ENCODE assay signal across 15 cellular contexts in the genomic region with DNA sequence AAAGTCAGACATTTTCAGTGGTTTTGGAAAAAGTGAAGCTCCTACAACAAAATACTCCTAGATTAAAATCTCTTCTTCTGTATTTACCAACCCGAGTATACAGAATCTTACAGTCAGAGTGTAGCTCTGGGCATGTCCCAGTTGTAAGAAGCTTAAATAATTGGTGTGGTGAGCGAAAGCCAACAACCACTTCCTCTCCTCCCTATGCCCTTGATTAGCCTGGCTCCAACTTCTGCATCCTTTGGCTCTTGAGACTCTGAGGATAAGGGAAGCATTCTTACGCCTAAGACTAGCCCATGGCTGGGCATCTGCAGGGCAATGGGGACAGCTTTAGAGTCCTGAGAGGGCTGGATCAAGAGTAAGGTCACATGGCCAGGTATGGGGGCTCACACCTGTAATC. TPM values are rescaled to one million over a fixed set of nuclear protein-coding genes. Genes with fewer than 3 reads are reported as not detected.
DNase-seq lines count a peak whose midpoint lies in the region; ATAC-seq and TF ChIP-seq lines count a peak whose summit lies in the region.
"Had no signal": no experiment of that assay in that cellular context is flagged by ENCODE, and none has a peak within 500 bp of the region (broad histone marks: within the 10 kb centered on the region; RNA-seq: fewer than 3 reads in every experiment).

No MANE protein-coding gene starts in this region.

- no peaks in the 10 kb centered on the region for H3K9me3 Mint-ChIP-seq in activated T-cell treated with anti-CD3 and anti-CD28 coated beads, Interleukin-2, amount 50 U/mL, for 72 hours
- H3K9me3 Mint-ChIP-seq in activated CD4-positive, alpha-beta memory T cell treated with anti-CD3 and anti-CD28 coated beads, Interleukin-2, amount 10 ng/mL, durations not matched to agents 7 days and 5 days = no peaks in the 10 kb centered on the region
- no peaks in the 10 kb centered on the region for H3K9me3 Mint-ChIP-seq in stimulated activated memory B cell treated with anti-CD40 and anti-IgM and Interleukin-4, amounts not matched to agents 10 μg/mL and 1 μg/mL and 100 μg/mL, for 72 hours
- H3K9me3 Mint-ChIP-seq: immature natural killer cell had no signal

- no peaks in the 10 kb centered on the region for H3K27me3 Mint-ChIP-seq in activated T-cell treated with anti-CD3 and anti-CD28 coated beads, Interleukin-2, amount 50 U/mL, for 72 hours (ENCODE audit: low read depth)
- H3K27me3 Mint-ChIP-seq in activated CD4-positive, alpha-beta memory T cell treated with anti-CD3 and anti-CD28 coated beads, Interleukin-2, amount 10 ng/mL, durations not matched to agents 7 days and 5 days = no peaks in the 10 kb centered on the region
- no peaks in the 10 kb centered on the region for H3K27me3 Mint-ChIP-seq in stimulated activated memory B cell treated with anti-CD40 and anti-IgM and Interleukin-4, amounts not matched to agents 10 μg/mL and 1 μg/mL and 100 μg/mL, for 72 hours

- no peaks in the 10 kb centered on the region for H3K27me3 ChIP-seq in tibial nerve
- H3K27me3 ChIP-seq: sigmoid colon had no signal

- WGBS in tibial nerve, 2 donors = 54 to 60% methylated on average over 3 of the region's 3 CpGs

- H3K36me3 ChIP-seq in tibial nerve = peaks cover 0 to 82% (median 0%) of the 10 kb centered on the region in 3 donors

- TF ChIP-seq EP300 in tibial nerve (IDR thresholded peaks at IDR 0.05) = no peak

- CTCF ChIA-PET in activated CD4-positive, alpha-beta memory T cell treated with anti-CD3 and anti-CD28 coated beads, Interleukin-2, amount 10 ng/mL, durations not matched to agents 7 days and 5 days (lab: Charles Lee) = interaction anchor here (0.9 to 3.4 kb wide), 5 partner anchors 9 to 92 kb away, joined by 3 to 14 read pairs (median 3); no protein-coding TSS in a partner anchor

- H3K27ac ChIP-seq in tibial nerve = no peak overlapping the region
- H3K27ac ChIP-seq: sigmoid colon had no signal

- no peak overlapping the region for H3K4me3 ChIP-seq in NB4 (ENCODE audit: low read depth, low read length)
- H3K4me3 ChIP-seq in tibial nerve = no peak overlapping the region
- H3K4me3 ChIP-seq: sigmoid colon had no signal

- no peaks in the 10 kb centered on the region for H3K9me3 ChIP-seq in tibial nerve
- H3K9me3 ChIP-seq: sigmoid colon had no signal

- H3K4me3 Mint-ChIP-seq in activated T-cell treated with anti-CD3 and anti-CD28 coated beads, Interleukin-2, amount 50 U/mL, for 72 hours = peak overlapping the region in 1 of 2 donors; percentile 19
- H3K4me3 Mint-ChIP-seq in activated CD4-positive, alpha-beta memory T cell treated with anti-CD3 and anti-CD28 coated beads, Interleukin-2, amount 10 ng/mL, durations not matched to agents 7 days and 5 days = no peak overlapping the region
- no peak overlapping the region for H3K4me3 Mint-ChIP-seq in stimulated activated memory B cell treated with anti-CD40 and anti-IgM and Interleukin-4, amounts not matched to agents 10 μg/mL and 1 μg/mL and 100 μg/mL, for 72 hours
- H3K4me3 Mint-ChIP-seq: immature natural killer cell had no signal

- H3K27ac Mint-ChIP-seq in activated T-cell treated with anti-CD3 and anti-CD28 coated beads, Interleukin-2, amount 50 U/mL, for 72 hours = peak overlapping the region; percentile 11
- H3K27ac Mint-ChIP-seq in activated CD4-positive, alpha-beta memory T cell treated with anti-CD3 and anti-CD28 coated beads, Interleukin-2, amount 10 ng/mL, durations not matched to agents 7 days and 5 days = peak overlapping the region; percentile 95
- H3K27ac Mint-ChIP-seq in stimulated activated memory B cell treated with anti-CD40 and anti-IgM and Interleukin-4, amounts not matched to agents 10 μg/mL and 1 μg/mL and 100 μg/mL, for 72 hours = no peak overlapping the region
- H3K27ac Mint-ChIP-seq: immature natural killer cell had no signal

- POLR2A ChIA-PET in activated CD4-positive, alpha-beta memory T cell treated with anti-CD3 and anti-CD28 coated beads, Interleukin-2, amount 10 ng/mL, durations not matched to agents 7 days and 5 days (lab: Charles Lee) = interaction anchor here (0.6 to 1.4 kb wide), 4 partner anchors 9 to 60 kb away, joined by 3 to 4 read pairs (median 4); no protein-coding TSS in a partner anchor

- TF ChIP-seq CTCF in NB4 (IDR thresholded peaks at IDR 0.05; ENCODE audit: low read depth, low read length) (no peak), tibial nerve (IDR thresholded peaks at IDR 0.05) (no peak)

- H3K4me1 Mint-ChIP-seq in activated T-cell treated with anti-CD3 and anti-CD28 coated beads, Interleukin-2, amount 50 U/mL, for 72 hours (ENCODE audit: low read depth) = peaks cover 74% of the 10 kb centered on the region
- peaks cover 76% of the 10 kb centered on the region for H3K4me1 Mint-ChIP-seq in activated CD4-positive, alpha-beta memory T cell treated with anti-CD3 and anti-CD28 coated beads, Interleukin-2, amount 10 ng/mL, durations not matched to agents 7 days and 5 days
- H3K4me1 Mint-ChIP-seq in stimulated activated memory B cell treated with anti-CD40 and anti-IgM and Interleukin-4, amounts not matched to agents 10 μg/mL and 1 μg/mL and 100 μg/mL, for 72 hours = peaks cover 17% of the 10 kb centered on the region
- H3K4me1 Mint-ChIP-seq: immature natural killer cell had no signal

- no peak for DNase-seq in activated T-cell treated with anti-CD3 and anti-CD28 coated beads, Interleukin-2, amount 50 U/mL, for 72 hours
- DNase-seq in activated T-cell treated with anti-CD3 and anti-CD28 coated beads, Interleukin-2, amount 50 U/mL, for 1 hour = no peak
- DNase-seq in NB4 (ENCODE audit: low read depth) (peak; percentile 82), pons (ENCODE audit: low spot score) (peak; percentile 20), NCI-H146 (lab: John Stamatoyannopoulos, UW) (no peak), tibial nerve (ENCODE audit: low spot score in 2 of 2) (no peak)
- DNase-seq in activated CD4-positive, alpha-beta memory T cell treated with anti-CD3 and anti-CD28 coated beads, Interleukin-2, amount 10 ng/mL, durations not matched to agents 7 days and 5 days = no peak
- DNase-seq: activated CD4-positive, CD25-positive, alpha-beta regulatory T cell treated with anti-CD3 and anti-CD28 coated beads, Interleukin-2, amount 50 U/mL, for 72 hours; cortex of kidney; immature natural killer cell; mesenchymal stem cell; NCI-H1105 treated with DMSO at 0.1 percent for 48 hours; NK-92 treated with Interleukin-12 subunit alpha and Interleukin-12 subunit beta, amount 100 ng/mL, for 24 hours; sigmoid colon had no signal

- no peak for ATAC-seq in activated T-cell treated with anti-CD3 and anti-CD28 coated beads, Interleukin-2, amount 50 U/mL, for 72 hours (replicated peaks in 1 of 2)
- ATAC-seq in stimulated activated memory B cell treated with anti-CD40 and anti-IgM and Interleukin-4, amounts not matched to agents 10 μg/mL and 1 μg/mL and 100 μg/mL, for 72 hours = no peak

- TF ChIP-seq POLR2A in NB4 (IDR thresholded peaks at IDR 0.05; ENCODE audit: extremely low read depth, insufficient read length) (no peak), tibial nerve (IDR thresholded peaks at IDR 0.05) (no peak)

- peaks cover 0 to 6% (median 0%) of the 10 kb centered on the region in 4 donors for H3K4me1 ChIP-seq in tibial nerve

- H3K36me3 Mint-ChIP-seq in activated T-cell treated with anti-CD3 and anti-CD28 coated beads, Interleukin-2, amount 50 U/mL, for 72 hours (ENCODE audit: insufficient read depth in 2 of 2) = peaks cover 6 to 33% of the 10 kb centered on the region in 2 donors
- peaks cover 49% of the 10 kb centered on the region for H3K36me3 Mint-ChIP-seq in activated CD4-positive, alpha-beta memory T cell treated with anti-CD3 and anti-CD28 coated beads, Interleukin-2, amount 10 ng/mL, durations not matched to agents 7 days and 5 days (ENCODE audit: low read depth)
- peaks cover 64% of the 10 kb centered on the region for H3K36me3 Mint-ChIP-seq in stimulated activated memory B cell treated with anti-CD40 and anti-IgM and Interleukin-4, amounts not matched to agents 10 μg/mL and 1 μg/mL and 100 μg/mL, for 72 hours

RNA-seq across cellular contexts. Expression of a gene that starts 25.5 kb away (rescaled TPM):
- total RNA-seq in activated T-cell treated with anti-CD3 and anti-CD28 coated beads, Interleukin-2, amount 50 U/mL, for 72 hours = 10 to 100 TPM; 26.6 to 29.9 TPM
- 10 to 100 TPM; 26.4 to 27.6 TPM for total RNA-seq in activated CD4-positive, alpha-beta memory T cell treated with anti-CD3 and anti-CD28 coated beads, Interleukin-2, amount 10 ng/mL, durations not matched to agents 7 days and 5 days
- total RNA-seq in tibial nerve = 10 to 100 TPM; 12.0 to 18.6 (median 14.6) TPM

RNA-seq across cellular contexts. Expression of a gene that starts 56.2 kb away (rescaled TPM):
- 10 to 100 TPM; 24.2 to 27.2 TPM for total RNA-seq in activated T-cell treated with anti-CD3 and anti-CD28 coated beads, Interleukin-2, amount 50 U/mL, for 72 hours
- total RNA-seq in activated CD4-positive, alpha-beta memory T cell treated with anti-CD3 and anti-CD28 coated beads, Interleukin-2, amount 10 ng/mL, durations not matched to agents 7 days and 5 days = 10 to 100 TPM; 23.4 to 24.8 TPM
- 10 to 100 TPM; 13.5 to 30.6 (median 19.9) TPM for total RNA-seq in tibial nerve

RNA-seq across cellular contexts. Expression of a gene that starts 58.9 kb away (rescaled TPM):
- total RNA-seq in activated T-cell treated with anti-CD3 and anti-CD28 coated beads, Interleukin-2, amount 50 U/mL, for 72 hours = 10 to 100 TPM; 24.9 to 26.3 TPM
- 10 to 100 TPM; 28.7 to 30.0 TPM for total RNA-seq in activated CD4-positive, alpha-beta memory T cell treated with anti-CD3 and anti-CD28 coated beads, Interleukin-2, amount 10 ng/mL, durations not matched to agents 7 days and 5 days
- 10 to 100 TPM; 15.5 to 31.2 (median 18.2) TPM for total RNA-seq in tibial nerve

Comparison
In these comparisons a context has a peak if more than half of its experiments do, and no peak if none do; other contexts are left out.
1. DNase-seq: peak in NB4 (single experiment) and pons (single experiment); none in activated T-cell treated with anti-CD3 and anti-CD28 coated beads, Interleukin-2, amount 50 U/mL, for 72 hours (0 of 2), activated T-cell treated with anti-CD3 and anti-CD28 coated beads, Interleukin-2, amount 50 U/mL, for 1 hour (single experiment), activated CD4-positive, alpha-beta memory T cell treated with anti-CD3 and anti-CD28 coated beads, Interleukin-2, amount 10 ng/mL, durations not matched to agents 7 days and 5 days (single experiment), NCI-H146 (single experiment) and tibial nerve (0 of 2).